ENCODE assay signal across 14 cellular contexts in the genomic region with DNA sequence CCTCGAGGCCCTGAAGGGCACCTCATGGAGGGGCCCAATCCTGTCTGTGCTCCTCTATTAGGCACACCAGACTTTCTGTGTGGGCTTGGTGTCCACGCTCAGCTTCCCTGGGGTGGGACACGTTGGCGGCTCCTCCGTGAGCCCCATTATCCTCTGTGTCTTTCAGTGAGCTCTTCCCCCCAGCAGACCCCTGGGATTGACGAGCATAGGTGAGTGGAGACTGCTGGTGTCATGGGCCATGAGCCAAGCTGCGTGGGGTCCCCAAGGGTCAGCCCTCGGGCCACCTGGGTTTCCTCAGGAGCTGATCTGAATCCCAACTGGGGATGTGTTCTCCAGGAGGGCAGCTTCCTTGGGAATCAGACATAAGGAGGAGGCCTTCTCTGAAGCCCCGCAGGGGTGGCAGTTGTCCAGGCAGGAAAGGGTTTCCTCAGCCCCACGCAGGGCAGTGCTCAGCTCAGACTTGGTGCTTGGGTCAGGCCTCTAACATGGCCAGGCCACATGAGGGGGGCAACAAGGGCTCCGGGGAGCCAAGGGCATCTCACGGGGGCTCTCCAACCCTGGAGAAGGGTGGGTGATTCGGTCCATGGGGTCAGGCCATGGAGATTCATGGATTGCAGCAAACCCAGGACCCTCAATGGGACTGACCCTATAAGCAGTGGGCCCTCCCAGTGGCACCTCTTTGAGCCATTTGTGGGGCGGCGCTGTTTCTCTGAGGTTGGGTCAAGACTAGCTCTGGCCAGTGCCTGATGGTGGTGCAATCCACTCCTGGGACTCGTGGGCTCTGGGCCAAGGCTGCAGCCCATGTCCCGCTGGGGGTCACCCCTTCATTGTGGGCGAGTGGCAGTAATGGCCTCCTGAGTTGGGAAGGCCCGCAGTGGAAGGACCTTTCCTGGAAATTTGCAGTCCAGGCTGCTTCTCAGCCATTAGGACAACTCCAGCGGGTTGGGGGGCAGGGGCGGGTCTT.
A peak's percentile ranks its signal among the peaks of the same experiment; 100 is the strongest.
DNase-seq lines count a peak whose midpoint lies in the region; ATAC-seq and TF ChIP-seq lines count a peak whose summit lies in the region.
"Had no signal": no experiment of that assay in that cellular context is flagged by ENCODE, and none has a peak within 500 bp of the region (broad histone marks: within the 10 kb centered on the region; RNA-seq: fewer than 3 reads in every experiment).

No MANE protein-coding gene starts in this region.

- TF ChIP-seq CTCF in endodermal cell (conservative IDR thresholded peaks at IDR 0.05) (no peak), upper lobe of left lung (IDR thresholded peaks at IDR 0.05) (no peak)

- no peak overlapping the region for H3K4me3 Mint-ChIP-seq in activated naive CD4-positive, alpha-beta T cell treated with anti-CD3 and anti-CD28 coated beads for 36 hours
- H3K4me3 Mint-ChIP-seq in endodermal cell: no peak overlapping the region
- H3K4me3 Mint-ChIP-seq: neural crest cell had no signal

- peak overlapping the region; percentile 57 for H2BK15ac ChIP-seq in mesenchymal stem cell (ENCODE audit: low read depth, poor library complexity, severe bottlenecking)

- H3K4me1 ChIP-seq in endodermal cell (ENCODE audit: control insufficient read depth, insufficient read depth, low read length): no peaks in the 10 kb centered on the region
- H3K4me1 ChIP-seq in mesenchymal stem cell (ENCODE audit: control insufficient read depth, insufficient read depth, low read depth, low read length): no peaks in the 10 kb centered on the region
- no peaks in the 10 kb centered on the region for H3K4me1 ChIP-seq in upper lobe of left lung
- H3K4me1 ChIP-seq in effector memory CD4-positive, alpha-beta T cell (ENCODE audit: control insufficient read depth, insufficient read depth, low read length, poor library complexity, severe bottlenecking): no peaks in the 10 kb centered on the region
- H3K4me1 ChIP-seq: gastroesophageal sphincter, vagina had no signal

- H3K14ac ChIP-seq in mesenchymal stem cell (ENCODE audit: low read length in 2 of 2): no peak overlapping the region

- H3K27ac ChIP-seq in endodermal cell (ENCODE audit: low read depth, low read length) (no peak overlapping the region), mesenchymal stem cell (ENCODE audit: low read length, poor library complexity, severe bottlenecking) (no peak overlapping the region), upper lobe of left lung (no peak overlapping the region)
- H3K27ac ChIP-seq in effector memory CD4-positive, alpha-beta T cell (ENCODE audit: insufficient read depth, low read length, poor library complexity, severe bottlenecking): no peak overlapping the region
- H3K27ac ChIP-seq: gastroesophageal sphincter, vagina had no signal

- intact Hi-C loops in activated naive CD4-positive, alpha-beta T cell treated with anti-CD3 and anti-CD28 coated beads for 36 hours (cut with micrococcal nuclease): no loop called here

- H2BK120ac ChIP-seq in mesenchymal stem cell (ENCODE audit: low read depth, low read length): no peak overlapping the region

- no peak overlapping the region for H3K9ac ChIP-seq in endodermal cell (ENCODE audit: extremely low read depth, low read length, poor library complexity, severe bottlenecking)
- H3K9ac ChIP-seq in mesenchymal stem cell (ENCODE audit: low read length): no peak overlapping the region

- H3K9me3 ChIP-seq in endodermal cell (ENCODE audit: control insufficient read depth, low read length) (peaks cover 25% of the 10 kb centered on the region), mesenchymal stem cell (ENCODE audit: control insufficient read depth, low read length) (peaks cover 18% of the 10 kb centered on the region), upper lobe of left lung (peaks cover 4 to 96% (median 33%) of the 10 kb centered on the region in 4 donors)
- peaks cover 26% of the 10 kb centered on the region for H3K9me3 ChIP-seq in effector memory CD4-positive, alpha-beta T cell (ENCODE audit: control insufficient read depth, low read length)

- no peak for ATAC-seq in upper lobe of left lung (ENCODE audit: low FRiP score in 2 of 2)
- ATAC-seq: gastroesophageal sphincter, left colon had no signal

- peaks cover 3% of the 10 kb centered on the region for H3K36me3 Mint-ChIP-seq in activated naive CD4-positive, alpha-beta T cell treated with anti-CD3 and anti-CD28 coated beads for 36 hours (ENCODE audit: low read depth)
- no peaks in the 10 kb centered on the region for H3K36me3 Mint-ChIP-seq in endodermal cell (ENCODE audit: low read depth)

- no peak overlapping the region for H3K27ac Mint-ChIP-seq in activated naive CD4-positive, alpha-beta T cell treated with anti-CD3 and anti-CD28 coated beads for 36 hours
- H3K27ac Mint-ChIP-seq in endodermal cell: no peak overlapping the region

- no peak overlapping the region for H4K91ac ChIP-seq in mesenchymal stem cell (ENCODE audit: low read length)

- no peak overlapping the region for H4K8ac ChIP-seq in mesenchymal stem cell (ENCODE audit: low read length)

- peaks cover 31% of the 10 kb centered on the region for H3K9me3 Mint-ChIP-seq in activated naive CD4-positive, alpha-beta T cell treated with anti-CD3 and anti-CD28 coated beads for 36 hours
- peaks cover 96% of the 10 kb centered on the region for H3K9me3 Mint-ChIP-seq in endodermal cell

- no peak for TF ChIP-seq EP300 in upper lobe of left lung (IDR thresholded peaks at IDR 0.05)

- H3K4me1 Mint-ChIP-seq in activated naive CD4-positive, alpha-beta T cell treated with anti-CD3 and anti-CD28 coated beads for 36 hours (ENCODE audit: low read depth): no peaks in the 10 kb centered on the region
- H3K4me1 Mint-ChIP-seq in endodermal cell: no peaks in the 10 kb centered on the region
- H3K4me1 Mint-ChIP-seq: neural crest cell had no signal

- H2BK12ac ChIP-seq in mesenchymal stem cell (ENCODE audit: low read length in 2 of 2): no peak overlapping the region

- no peak overlapping the region for H3K4me2 ChIP-seq in mesenchymal stem cell (ENCODE audit: low read length, poor library complexity, severe bottlenecking)

- H3K27me3 Mint-ChIP-seq in activated naive CD4-positive, alpha-beta T cell treated with anti-CD3 and anti-CD28 coated beads for 36 hours (ENCODE audit: low read depth): no peaks in the 10 kb centered on the region
- no peaks in the 10 kb centered on the region for H3K27me3 Mint-ChIP-seq in endodermal cell (ENCODE audit: insufficient read depth)

- H3K4ac ChIP-seq in mesenchymal stem cell (ENCODE audit: low read depth in 1 of 2, low read length in 2 of 2): no peak overlapping the region

- H3K4me3 ChIP-seq in endodermal cell (ENCODE audit: low read length) (no peak overlapping the region), mesenchymal stem cell (ENCODE audit: insufficient read depth in 1 of 2, low read depth in 1 of 2, low read length in 2 of 2) (no peak overlapping the region), upper lobe of left lung (no peak overlapping the region)
- H3K4me3 ChIP-seq in effector memory CD4-positive, alpha-beta T cell (ENCODE audit: insufficient read depth, low read depth, low read length, poor library complexity, severe bottlenecking): no peak overlapping the region
- H3K4me3 ChIP-seq: gastroesophageal sphincter, vagina had no signal

- no peak overlapping the region for H3K23ac ChIP-seq in mesenchymal stem cell (ENCODE audit: low read length in 2 of 2)

- H2AK5ac ChIP-seq in mesenchymal stem cell (ENCODE audit: low read length, severe bottlenecking): no peak overlapping the region

- WGBS in endodermal cell (ENCODE audit: insufficient coverage in 1 of 2, insufficient read length in 1 of 2), 2 experiments: 79 to 85% methylated on average over 13 to 21 of the region's 21 CpGs
- 77% methylated on average over 21 of the region's 21 CpGs for WGBS in mesenchymal stem cell
- 77 to 87% methylated on average over 8 to 21 of the region's 21 CpGs for WGBS in upper lobe of left lung, 2 donors

- CTCF ChIA-PET in activated naive CD4-positive, alpha-beta T cell treated with anti-CD3 and anti-CD28 coated beads for 36 hours (lab: Charles Lee): interaction anchor here (0.6 kb wide), 1 partner anchor 1542 kb away, joined by 3 read pairs; no protein-coding TSS in a partner anchor

- no peak overlapping the region for H2AFZ ChIP-seq in mesenchymal stem cell (ENCODE audit: low read depth, low read length)

- no peaks in the 10 kb centered on the region for H3K27me3 ChIP-seq in endodermal cell (ENCODE audit: control insufficient read depth, insufficient read depth, low read length, poor library complexity, severe bottlenecking)
- no peaks in the 10 kb centered on the region for H3K27me3 ChIP-seq in mesenchymal stem cell (ENCODE audit: control insufficient read depth in 1 of 2, insufficient read depth in 1 of 2, low read length in 2 of 2)
- no peaks in the 10 kb centered on the region for H3K27me3 ChIP-seq in upper lobe of left lung
- H3K27me3 ChIP-seq in effector memory CD4-positive, alpha-beta T cell (replicated peaks; ENCODE audit: control insufficient read depth, insufficient read depth, low read length, poor library complexity, severe bottlenecking): no peaks in the 10 kb centered on the region
- H3K27me3 ChIP-seq: gastroesophageal sphincter, vagina had no signal

- H3K36me3 ChIP-seq in endodermal cell (ENCODE audit: control insufficient read depth, insufficient read depth, low read length): no peaks in the 10 kb centered on the region
- H3K36me3 ChIP-seq in mesenchymal stem cell (ENCODE audit: control insufficient read depth in 1 of 2, insufficient read depth in 2 of 2, low read depth in 1 of 2, low read length in 2 of 2): no peaks in the 10 kb centered on the region
- H3K36me3 ChIP-seq in upper lobe of left lung: no peaks in the 10 kb centered on the region
- no peaks in the 10 kb centered on the region for H3K36me3 ChIP-seq in effector memory CD4-positive, alpha-beta T cell (ENCODE audit: control insufficient read depth, insufficient read depth, low read length)
- H3K36me3 ChIP-seq: gastroesophageal sphincter, vagina had no signal

- H3K18ac ChIP-seq in mesenchymal stem cell (ENCODE audit: low read depth in 1 of 2, low read length in 2 of 2): no peak overlapping the region

- peak; percentile 1 for DNase-seq in activated naive CD4-positive, alpha-beta T cell treated with Interleukin-2 at 50 U/mL for 16 hours
- DNase-seq in activated naive CD4-positive, alpha-beta T cell treated with anti-CD3 and anti-CD28 coated beads for 36 hours: no peak
- DNase-seq in endodermal cell (peak; percentile 21), mesenchymal stem cell (no peak), upper lobe of left lung (peak; percentile 18 to 21), DMS53 treated with DMSO at 0.1 percent for 48 hours (lab: John Stamatoyannopoulos, UW; ENCODE audit: unreplicated experiment) (no peak), C1 segment of cervical spinal cord (lab: John Stamatoyannopoulos, UW) (no peak)
- no peak for DNase-seq in effector memory CD4-positive, alpha-beta T cell
- DNase-seq: NCI-H69, SIG-M5 had no signal

- H2BK5ac ChIP-seq in mesenchymal stem cell (ENCODE audit: low read depth, low read length, poor library complexity, severe bottlenecking): no peak overlapping the region

- H3K79me1 ChIP-seq in mesenchymal stem cell (replicated peaks; ENCODE audit: low read length, poor library complexity, severe bottlenecking): no peaks in the 10 kb centered on the region

- no peak for TF ChIP-seq POLR2A in upper lobe of left lung (IDR thresholded peaks at IDR 0.05)

Comparison
In these comparisons a context has a peak if more than half of its experiments do, and no peak if none do; other contexts are left out.
1. DNase-seq: peak in activated naive CD4-positive, alpha-beta T cell treated with Interleukin-2 at 50 U/mL for 16 hours (single experiment), endodermal cell (single experiment) and upper lobe of left lung (2 of 2); none in activated naive CD4-positive, alpha-beta T cell treated with anti-CD3 and anti-CD28 coated beads for 36 hours (single experiment), mesenchymal stem cell (single experiment), DMS53 treated with DMSO at 0.1 percent for 48 hours (single experiment), C1 segment of cervical spinal cord (0 of 14) and effector memory CD4-positive, alpha-beta T cell (0 of 3).